30 cellular contexts compared by ENCODE assay signal in genomic region chr2:20144861-20145260, GRCh38.
DNase-seq lines count a peak whose midpoint lies in the region; FAIRE-seq and TF ChIP-seq lines count a peak whose summit lies in the region.
"Had no signal": no experiment of that assay in that cellular context is flagged by ENCODE, and none has a peak within 500 bp of the region (broad histone marks: within the 10 kb centered on the region; RNA-seq: fewer than 3 reads in every experiment).

No MANE protein-coding gene starts in this region.

- H3K4me1 ChIP-seq in PC-9 (replicated peaks; ENCODE audit: insufficient read depth), result peaks cover 81% of the 10 kb centered on the region
- H3K4me1 ChIP-seq in esophagus squamous epithelium, result peaks cover 40 to 72% (median 57%) of the 10 kb centered on the region in 3 donors
- H3K4me1 ChIP-seq: Peyer's patch had no signal

- H3K79me2 ChIP-seq in PC-9 (ENCODE audit: low read depth), result no peaks in the 10 kb centered on the region

- H3K4me3 ChIP-seq in PC-9, result no peak overlapping the region
- no peak overlapping the region for H3K4me3 ChIP-seq in esophagus squamous epithelium
- H3K4me3 ChIP-seq: ascending aorta, pancreas, Peyer's patch had no signal

- POLR2A ChIA-PET in PC-9 (lab: Charles Lee; ENCODE audit: unreplicated experiment), result interaction anchor here (0.6 kb wide), 1 partner anchor 70 kb away, joined by 3 read pairs; no protein-coding TSS in a partner anchor

- H3K9me2 ChIP-seq in PC-9 (ENCODE audit: insufficient read depth), result no peaks in the 10 kb centered on the region

- H3K27ac Mint-ChIP-seq in type B pancreatic cell, result peak overlapping the region; percentile 97
- H3K27ac Mint-ChIP-seq: activated B cell treated with CpG ODN at 0.5 μM for 24 hours; activated CD4-positive, alpha-beta T cell treated with anti-CD3 and anti-CD28 coated beads, Interleukin-2, amount 10 ng/mL, durations not matched to agents 7 days and 5 days; activated naive CD8-positive, alpha-beta T cell treated with anti-CD3 and anti-CD28 coated beads, Interleukin-2, amount 10 ng/mL, durations not matched to agents 7 days and 5 days; activated T-cell treated with anti-CD3 and anti-CD28 coated beads, Interleukin-2, amount 50 U/mL, for 24 hours; HFFc6 had no signal

- intact Hi-C loops in PC-9 (cut with micrococcal nuclease; ENCODE audit: unreplicated experiment) (no loop called here), esophagus squamous epithelium (cut with DNase I) (no loop called here)

- H3K27ac ChIP-seq in PC-9 (peak overlapping the region; percentile 77), esophagus squamous epithelium (peak overlapping the region; percentile 64 to 88 (median 81))
- H3K27ac ChIP-seq: pancreas, Peyer's patch had no signal

- H3K9me3 ChIP-seq in PC-9 (ENCODE audit: insufficient read depth, low read depth) (no peaks in the 10 kb centered on the region), esophagus squamous epithelium (no peaks in the 10 kb centered on the region)
- H3K9me3 ChIP-seq: ascending aorta, BE2C, pancreas, Peyer's patch had no signal

- WGBS in esophagus squamous epithelium, 2 donors, result 65 to 74% methylated on average over 6 of the region's 6 CpGs

- DNase-seq in GM12891 (ENCODE audit: insufficient read length, low spot score) (no peak), PC-9 (peak in 1 of 2 experiments; percentile 74), esophagus squamous epithelium (lab: John Stamatoyannopoulos, UW) (no peak), type B pancreatic cell (ENCODE audit: extremely low spot score, unreplicated experiment) (no peak), NCI-H2171 treated with DMSO at 0.1 percent for 48 hours (lab: John Stamatoyannopoulos, UW) (no peak), amygdala (lab: John Stamatoyannopoulos, UW) (no peak)
- no peak for DNase-seq in activated CD8-positive, alpha-beta memory T cell treated with anti-CD3 and anti-CD28 coated beads, Interleukin-2, amount 50 U/mL, for 4 hours
- DNase-seq: activated B cell treated with CpG ODN at 0.5 μM for 24 hours; activated CD4-positive, alpha-beta T cell treated with anti-CD3 and anti-CD28 coated beads, Interleukin-2, amount 10 ng/mL, durations not matched to agents 7 days and 5 days; activated gamma-delta T cell treated with Interleukin-2 at 50 U/mL for 16 hours; activated naive CD8-positive, alpha-beta T cell treated with anti-CD3 and anti-CD28 coated beads, Interleukin-2, amount 10 ng/mL, durations not matched to agents 7 days and 5 days; activated T-cell treated with anti-CD3 and anti-CD28 coated beads, Interleukin-2, amount 50 U/mL, for 24 hours; BE2C; GOT3; HFFc6; hypothalamus; KBM-7; NCI-H1417 treated with DMSO at 0.1 percent for 48 hours; NCI-H2081; NCI-H2227 treated with DMSO at 0.1 percent for 48 hours; NCI-H526 treated with DMSO at 0.1 percent for 48 hours; stimulated activated CD4-positive, alpha-beta T cell treated with anti-CD3 and anti-CD28 coated beads, Interleukin-1b, Interleukin-23, amount 100 ng/mL, for 48 hours; stimulated activated naive CD8-positive, alpha-beta T cell treated with anti-CD3 and anti-CD28 coated beads, Interleukin-15, Interleukin-2, amounts not matched to agents 100 U/mL and 50 U/mL, for 24 hours; T-helper 1 cell had no signal

- FAIRE-seq in GM12891 (lab: Jason Lieb, UNC), result no peak
- FAIRE-seq: endothelial cell of umbilical vein, HTR-8/SVneo, pancreas, small intestine had no signal

- H3K36me3 ChIP-seq in PC-9 (ENCODE audit: low read depth) (no peaks in the 10 kb centered on the region), esophagus squamous epithelium (no peaks in the 10 kb centered on the region)
- H3K36me3 ChIP-seq: ascending aorta, BE2C, pancreas, Peyer's patch had no signal

- H3K4me3 Mint-ChIP-seq in type B pancreatic cell, result peak overlapping the region; percentile 61
- H3K4me3 Mint-ChIP-seq: activated B cell treated with CpG ODN at 0.5 μM for 24 hours; activated CD4-positive, alpha-beta T cell treated with anti-CD3 and anti-CD28 coated beads, Interleukin-2, amount 10 ng/mL, durations not matched to agents 7 days and 5 days; activated naive CD8-positive, alpha-beta T cell treated with anti-CD3 and anti-CD28 coated beads, Interleukin-2, amount 10 ng/mL, durations not matched to agents 7 days and 5 days; activated T-cell treated with anti-CD3 and anti-CD28 coated beads, Interleukin-2, amount 50 U/mL, for 24 hours; HFFc6 had no signal

- H3K36me3 Mint-ChIP-seq in type B pancreatic cell, result no peaks in the 10 kb centered on the region
- H3K36me3 Mint-ChIP-seq: activated naive CD8-positive, alpha-beta T cell treated with anti-CD3 and anti-CD28 coated beads, Interleukin-2, amount 10 ng/mL, durations not matched to agents 7 days and 5 days had no signal

- CTCF ChIA-PET in PC-9 (lab: Charles Lee), result no interaction called here

- H3F3A ChIP-seq in PC-9 (ENCODE audit: insufficient read depth, low read depth), result peaks cover 53% of the 10 kb centered on the region

- H3K4me2 ChIP-seq in PC-9, result no peak overlapping the region; the same call in 1 of the 2 replicates

- H3K9me3 Mint-ChIP-seq in type B pancreatic cell, result peaks cover 5% of the 10 kb centered on the region
- H3K9me3 Mint-ChIP-seq: activated B cell treated with CpG ODN at 0.5 μM for 24 hours; activated CD4-positive, alpha-beta T cell treated with anti-CD3 and anti-CD28 coated beads, Interleukin-2, amount 10 ng/mL, durations not matched to agents 7 days and 5 days; activated naive CD8-positive, alpha-beta T cell treated with anti-CD3 and anti-CD28 coated beads, Interleukin-2, amount 10 ng/mL, durations not matched to agents 7 days and 5 days; activated T-cell treated with anti-CD3 and anti-CD28 coated beads, Interleukin-2, amount 50 U/mL, for 24 hours; HFFc6 had no signal

- no peaks in the 10 kb centered on the region for H3K27me3 ChIP-seq in PC-9 (ENCODE audit: insufficient read depth, low read depth)
- no peaks in the 10 kb centered on the region for H3K27me3 ChIP-seq in esophagus squamous epithelium
- H3K27me3 ChIP-seq: ascending aorta, BE2C, pancreas, Peyer's patch had no signal

- H3K27me3 Mint-ChIP-seq in type B pancreatic cell, result no peaks in the 10 kb centered on the region

- no peak overlapping the region for H2AFZ ChIP-seq in PC-9

- TF ChIP-seq CTCF in PC-9 (conservative IDR thresholded peaks at IDR 0.05) (no peak), esophagus squamous epithelium (IDR thresholded peaks at IDR 0.05) (no peak), type B pancreatic cell (conservative IDR thresholded peaks at IDR 0.05) (no peak)

- H4K20me1 ChIP-seq in PC-9 (ENCODE audit: insufficient read depth), result no peaks in the 10 kb centered on the region

- no TSS peak for BruUV-seq in PC-9 (replicated peaks; lab: Mats Ljungman, UMichigan)

- no peak for TF ChIP-seq POLR2A in GM12891 (IDR thresholded peaks at IDR 0.05; ENCODE audit: low read depth, low read length)
- TF ChIP-seq POLR2A in esophagus squamous epithelium (IDR thresholded peaks at IDR 0.05), result no peak

- peaks cover 75% of the 10 kb centered on the region for H3K4me1 Mint-ChIP-seq in type B pancreatic cell (ENCODE audit: unreplicated experiment)
- H3K4me1 Mint-ChIP-seq: activated CD4-positive, alpha-beta T cell treated with anti-CD3 and anti-CD28 coated beads, Interleukin-2, amount 10 ng/mL, durations not matched to agents 7 days and 5 days; activated naive CD8-positive, alpha-beta T cell treated with anti-CD3 and anti-CD28 coated beads, Interleukin-2, amount 10 ng/mL, durations not matched to agents 7 days and 5 days had no signal

TF ChIP-seq in GM12891, 5 proteins besides CTCF, POLR2A, EP300 and RAD21:
- TF ChIP-seq TAF1 (IDR thresholded peaks at IDR 0.05; ENCODE audit: low read depth, low read length) (no peak), SPI1 (IDR thresholded peaks at IDR 0.05; ENCODE audit: low read depth, low read length) (peak; percentile 78)
